In the genomic region with DNA sequence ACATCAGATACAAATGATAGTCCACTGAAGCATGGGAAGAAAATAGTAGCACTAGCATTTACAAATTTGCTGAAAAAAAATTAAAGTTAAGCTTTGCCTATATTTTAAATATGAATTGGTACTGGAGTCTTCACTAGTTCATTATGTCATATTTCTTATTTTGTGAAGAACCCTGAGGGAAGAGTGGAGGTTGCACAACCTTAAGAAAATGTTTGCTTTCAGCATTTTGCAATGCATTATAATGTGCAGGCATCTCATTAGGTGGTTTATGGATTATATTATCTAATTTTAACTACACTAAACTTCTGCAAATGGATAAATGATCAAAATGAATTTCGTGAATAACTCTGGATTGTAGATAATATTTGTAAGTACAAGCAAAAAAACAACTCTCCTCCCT, we compare ENCODE assay signal across 37 cellular contexts.
"Had no signal": no experiment of that assay in that cellular context is flagged by ENCODE, and none has a peak within 500 bp of the region (broad histone marks: within the 10 kb centered on the region; RNA-seq: fewer than 3 reads in every experiment).

No MANE protein-coding gene starts in this region.

- H3K9me3 Mint-ChIP-seq: activated CD4-positive, alpha-beta memory T cell treated with anti-CD3 and anti-CD28 coated beads, Interleukin-2, amount 10 ng/mL, durations not matched to agents 7 days and 5 days; activated CD4-positive, alpha-beta T cell treated with anti-CD3 and anti-CD28 coated beads, Interleukin-2, amount 10 ng/mL, durations not matched to agents 7 days and 5 days; activated naive CD4-positive, alpha-beta T cell treated with anti-CD3 and anti-CD28 coated beads, Interleukin-2, amount 50 U/mL, for 24 hours; activated naive CD8-positive, alpha-beta T cell treated with anti-CD3 and anti-CD28 coated beads, Interleukin-2, amount 10 ng/mL, durations not matched to agents 7 days and 5 days; activated T-helper 2 cell treated with anti-CD3 and anti-CD28 coated beads, Interferon-gamma antibody, Interleukin-2, Interleukin-4, amounts not matched to agents 10 μg/mL and 5 μg/mL and 100 μg/mL, durations not matched to agents 14 hours and 24 hours and 36 hours; T-helper 1 cell treated with Interleukin-12 subunit alpha and Interleukin-12 subunit beta and Interleukin-4 antibody, amounts not matched to agents 30 μg/mL and 1 μg/mL, for 36 hours had no signal

- H3K4me3 ChIP-seq: adrenal gland, body of pancreas, cardiac muscle cell had no signal

- H3K4me1 ChIP-seq: adrenal gland, body of pancreas had no signal

- H3K36me3 ChIP-seq: adrenal gland, brain microvascular endothelial cell, cardiac muscle cell had no signal

- H3K27ac ChIP-seq: adrenal gland, body of pancreas, brain microvascular endothelial cell, cardiac muscle cell, VCaP had no signal

- H3K4me1 Mint-ChIP-seq: activated B cell treated with CpG ODN at 0.5 μM for 24 hours; activated CD4-positive, alpha-beta memory T cell treated with anti-CD3 and anti-CD28 coated beads, Interleukin-2, amount 10 ng/mL, durations not matched to agents 7 days and 5 days; activated CD4-positive, alpha-beta T cell treated with anti-CD3 and anti-CD28 coated beads for 36 hours; activated CD4-positive, alpha-beta T cell treated with anti-CD3 and anti-CD28 coated beads, Interleukin-2, amount 10 ng/mL, durations not matched to agents 7 days and 5 days; activated CD8-positive, alpha-beta memory T cell treated with anti-CD3 and anti-CD28 coated beads, Interleukin-2, amount 10 ng/mL, durations not matched to agents 7 days and 5 days; activated naive CD4-positive, alpha-beta T cell treated with anti-CD3 and anti-CD28 coated beads, Interleukin-2, amount 10 ng/mL, durations not matched to agents 7 days and 5 days; activated naive CD4-positive, alpha-beta T cell treated with anti-CD3 and anti-CD28 coated beads, Interleukin-2, amount 50 U/mL, for 24 hours; activated naive CD8-positive, alpha-beta T cell treated with anti-CD3 and anti-CD28 coated beads, Interleukin-2, amount 10 ng/mL, durations not matched to agents 7 days and 5 days; activated naive CD8-positive, alpha-beta T cell treated with anti-CD3 and anti-CD28 coated beads, Interleukin-2, amount 50 U/mL, for 24 hours; central memory CD8-positive, alpha-beta T cell had no signal

- H3K27me3 Mint-ChIP-seq: activated B cell treated with CpG ODN at 0.5 μM for 24 hours; activated CD4-positive, alpha-beta memory T cell treated with anti-CD3 and anti-CD28 coated beads, Interleukin-2, amount 10 ng/mL, durations not matched to agents 7 days and 5 days; activated CD4-positive, alpha-beta T cell treated with anti-CD3 and anti-CD28 coated beads for 36 hours; activated CD4-positive, alpha-beta T cell treated with anti-CD3 and anti-CD28 coated beads, Interleukin-2, amount 10 ng/mL, durations not matched to agents 7 days and 5 days; activated CD8-positive, alpha-beta memory T cell treated with anti-CD3 and anti-CD28 coated beads, Interleukin-2, amount 10 ng/mL, durations not matched to agents 7 days and 5 days; activated naive CD4-positive, alpha-beta T cell treated with anti-CD3 and anti-CD28 coated beads, Interleukin-2, amount 10 ng/mL, durations not matched to agents 7 days and 5 days; activated naive CD4-positive, alpha-beta T cell treated with anti-CD3 and anti-CD28 coated beads, Interleukin-2, amount 50 U/mL, for 24 hours; activated naive CD8-positive, alpha-beta T cell; activated naive CD8-positive, alpha-beta T cell treated with anti-CD3 and anti-CD28 coated beads, Interleukin-2, amount 10 ng/mL, durations not matched to agents 7 days and 5 days; activated naive CD8-positive, alpha-beta T cell treated with anti-CD3 and anti-CD28 coated beads, Interleukin-2, amount 50 U/mL, for 24 hours; activated T-cell treated with anti-CD3 and anti-CD28 coated beads, Interleukin-2, amount 50 U/mL, for 24 hours; central memory CD8-positive, alpha-beta T cell had no signal

- DNase-seq: activated B cell treated with CpG ODN at 0.5 μM for 24 hours; activated CD4-positive, alpha-beta memory T cell treated with anti-CD3 and anti-CD28 coated beads, Interleukin-2, amount 10 ng/mL, durations not matched to agents 7 days and 5 days; activated CD4-positive, alpha-beta T cell treated with anti-CD3 and anti-CD28 coated beads for 36 hours; activated CD4-positive, alpha-beta T cell treated with anti-CD3 and anti-CD28 coated beads for 48 hours; activated CD4-positive, alpha-beta T cell treated with anti-CD3 and anti-CD28 coated beads, Interleukin-2, amount 10 ng/mL, durations not matched to agents 7 days and 5 days; activated CD4-positive, alpha-beta T cell treated with anti-CD3 and anti-CD28 coated beads, Interleukin-2, amount 50 U/mL, for 48 hours; activated CD4-positive, CD25-positive, alpha-beta regulatory T cell treated with anti-CD3 and anti-CD28 coated beads, Interleukin-2, amount 50 U/mL, for 72 hours; activated CD8-positive, alpha-beta memory T cell treated with anti-CD3 and anti-CD28 coated beads for 24 hours; activated CD8-positive, alpha-beta memory T cell treated with anti-CD3 and anti-CD28 coated beads, Interleukin-2, amount 10 ng/mL, durations not matched to agents 7 days and 5 days; activated CD8-positive, alpha-beta memory T cell treated with anti-CD3 and anti-CD28 coated beads, Interleukin-2, amount 50 U/mL, for 48 hours; activated CD8-positive, alpha-beta T cell treated with anti-CD3 and anti-CD28 coated beads, Interleukin-2, amount 10 ng/mL, durations not matched to agents 7 days and 5 days; activated effector memory CD4-positive, alpha-beta T cell treated with Interleukin-2 at 50 U/mL for 16 hours; activated gamma-delta T cell; activated naive CD4-positive, alpha-beta T cell treated with anti-CD3 and anti-CD28 coated beads, Interleukin-2, amount 10 ng/mL, durations not matched to agents 7 days and 5 days; activated naive CD4-positive, alpha-beta T cell treated with Interleukin-2 at 50 U/mL for 16 hours; activated naive CD8-positive, alpha-beta T cell treated with anti-CD3 and anti-CD28 coated beads, Interleukin-2, amount 10 ng/mL, durations not matched to agents 7 days and 5 days; activated naive CD8-positive, alpha-beta T cell treated with anti-CD3 and anti-CD28 coated beads, Interleukin-2, amount 50 U/mL, for 24 hours; activated T-cell treated with anti-CD3 and anti-CD28 coated beads, Interleukin-2, amount 50 U/mL, for 24 hours; activated T-cell treated with anti-CD3 and anti-CD28 coated beads, Interleukin-2, amount 50 U/mL, for 48 hours; adrenal gland; amniotic stem cell; aorta; body of pancreas; brain microvascular endothelial cell; caudate nucleus; cerebellar nuclear complex; T-helper 1 cell; T-helper 2 cell; T-helper 9 cell had no signal

- H3K4me3 Mint-ChIP-seq: activated B cell treated with CpG ODN at 0.5 μM for 24 hours; activated CD4-positive, alpha-beta memory T cell treated with anti-CD3 and anti-CD28 coated beads, Interleukin-2, amount 10 ng/mL, durations not matched to agents 7 days and 5 days; activated CD4-positive, alpha-beta T cell treated with anti-CD3 and anti-CD28 coated beads for 36 hours; activated CD4-positive, alpha-beta T cell treated with anti-CD3 and anti-CD28 coated beads, Interleukin-2, amount 10 ng/mL, durations not matched to agents 7 days and 5 days; activated CD8-positive, alpha-beta memory T cell treated with anti-CD3 and anti-CD28 coated beads, Interleukin-2, amount 10 ng/mL, durations not matched to agents 7 days and 5 days; activated CD8-positive, alpha-beta T cell treated with anti-CD3 and anti-CD28 coated beads, Interleukin-2, amount 10 ng/mL, durations not matched to agents 7 days and 5 days; activated naive CD4-positive, alpha-beta T cell treated with anti-CD3 and anti-CD28 coated beads, Interleukin-2, amount 10 ng/mL, durations not matched to agents 7 days and 5 days; activated naive CD4-positive, alpha-beta T cell treated with anti-CD3 and anti-CD28 coated beads, Interleukin-2, amount 50 U/mL, for 24 hours; activated naive CD8-positive, alpha-beta T cell; activated naive CD8-positive, alpha-beta T cell treated with anti-CD3 and anti-CD28 coated beads, Interleukin-2, amount 10 ng/mL, durations not matched to agents 7 days and 5 days; activated naive CD8-positive, alpha-beta T cell treated with anti-CD3 and anti-CD28 coated beads, Interleukin-2, amount 50 U/mL, for 24 hours; activated T-cell treated with anti-CD3 and anti-CD28 coated beads, Interleukin-2, amount 50 U/mL, for 24 hours; central memory CD8-positive, alpha-beta T cell; T-helper 1 cell treated with Interleukin-12 subunit alpha and Interleukin-12 subunit beta and Interleukin-4 antibody, amounts not matched to agents 30 μg/mL and 1 μg/mL, for 36 hours; T-helper 2 cell treated with Interferon-gamma antibody and Interleukin-4, amounts not matched to agents 5 μg/mL and 100 μg/mL, for 36 hours had no signal

- H3K36me3 Mint-ChIP-seq: activated CD8-positive, alpha-beta memory T cell treated with anti-CD3 and anti-CD28 coated beads, Interleukin-2, amount 10 ng/mL, durations not matched to agents 7 days and 5 days; activated naive CD4-positive, alpha-beta T cell treated with anti-CD3 and anti-CD28 coated beads, Interleukin-2, amount 10 ng/mL, durations not matched to agents 7 days and 5 days; activated naive CD4-positive, alpha-beta T cell treated with anti-CD3 and anti-CD28 coated beads, Interleukin-2, amount 50 U/mL, for 24 hours; activated naive CD8-positive, alpha-beta T cell; activated naive CD8-positive, alpha-beta T cell treated with anti-CD3 and anti-CD28 coated beads, Interleukin-2, amount 10 ng/mL, durations not matched to agents 7 days and 5 days had no signal

- H3K9me3 ChIP-seq: adrenal gland, body of pancreas had no signal

- H3K27ac Mint-ChIP-seq: activated B cell treated with CpG ODN at 0.5 μM for 24 hours; activated CD4-positive, alpha-beta memory T cell treated with anti-CD3 and anti-CD28 coated beads, Interleukin-2, amount 10 ng/mL, durations not matched to agents 7 days and 5 days; activated CD4-positive, alpha-beta T cell treated with anti-CD3 and anti-CD28 coated beads for 36 hours; activated CD4-positive, alpha-beta T cell treated with anti-CD3 and anti-CD28 coated beads, Interleukin-2, amount 10 ng/mL, durations not matched to agents 7 days and 5 days; activated CD8-positive, alpha-beta memory T cell treated with anti-CD3 and anti-CD28 coated beads, Interleukin-2, amount 10 ng/mL, durations not matched to agents 7 days and 5 days; activated CD8-positive, alpha-beta T cell treated with anti-CD3 and anti-CD28 coated beads, Interleukin-2, amount 10 ng/mL, durations not matched to agents 7 days and 5 days; activated naive CD4-positive, alpha-beta T cell treated with anti-CD3 and anti-CD28 coated beads, Interleukin-2, amount 10 ng/mL, durations not matched to agents 7 days and 5 days; activated naive CD4-positive, alpha-beta T cell treated with anti-CD3 and anti-CD28 coated beads, Interleukin-2, amount 50 U/mL, for 24 hours; activated naive CD8-positive, alpha-beta T cell; activated naive CD8-positive, alpha-beta T cell treated with anti-CD3 and anti-CD28 coated beads, Interleukin-2, amount 10 ng/mL, durations not matched to agents 7 days and 5 days; activated naive CD8-positive, alpha-beta T cell treated with anti-CD3 and anti-CD28 coated beads, Interleukin-2, amount 50 U/mL, for 24 hours; activated T-cell treated with anti-CD3 and anti-CD28 coated beads, Interleukin-2, amount 50 U/mL, for 24 hours; activated T-helper 2 cell treated with anti-CD3 and anti-CD28 coated beads, Interferon-gamma antibody, Interleukin-2, Interleukin-4, amounts not matched to agents 10 μg/mL and 5 μg/mL and 100 μg/mL, durations not matched to agents 14 hours and 24 hours and 36 hours; T-helper 1 cell treated with Interleukin-12 subunit alpha and Interleukin-12 subunit beta and Interleukin-4 antibody, amounts not matched to agents 30 μg/mL and 1 μg/mL, for 36 hours; T-helper 2 cell treated with Interferon-gamma antibody and Interleukin-4, amounts not matched to agents 5 μg/mL and 100 μg/mL, for 36 hours had no signal

- H3K27me3 ChIP-seq: adrenal gland, body of pancreas, brain microvascular endothelial cell, cardiac muscle cell had no signal
